In the genomic region with DNA sequence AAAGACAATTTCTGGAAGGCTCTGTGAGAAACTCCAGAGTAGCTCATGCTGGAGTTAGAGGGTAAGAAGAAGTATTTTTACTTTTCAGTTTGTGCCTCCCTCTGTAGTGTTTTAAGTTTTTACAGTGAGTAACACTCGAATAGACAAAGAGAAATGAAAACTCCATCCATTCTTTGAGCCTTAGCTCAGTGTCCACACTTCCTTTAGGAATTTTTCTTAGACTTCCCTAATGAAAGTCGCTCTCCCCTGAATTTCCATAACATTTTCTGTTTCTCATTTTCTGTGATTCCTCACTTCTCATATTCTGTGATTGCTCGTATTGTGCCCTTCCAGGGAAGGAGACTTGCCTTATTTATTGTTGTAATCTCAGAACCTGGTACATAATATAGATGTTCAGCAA, we compare ENCODE assay signal across 11 cellular contexts. TPM values are rescaled to one million over a fixed set of nuclear protein-coding genes. Genes with fewer than 3 reads are reported as not detected.
DNase-seq lines count a peak whose midpoint lies in the region; ATAC-seq and TF ChIP-seq lines count a peak whose summit lies in the region.
"Had no signal": no experiment of that assay in that cellular context is flagged by ENCODE, and none has a peak within 500 bp of the region (broad histone marks: within the 10 kb centered on the region; RNA-seq: fewer than 3 reads in every experiment).

No MANE protein-coding gene starts in this region.

- H3K4me3 Mint-ChIP-seq in endodermal cell (no peak overlapping the region), osteocyte (ENCODE audit: unreplicated experiment) (peak overlapping the region; percentile 95)

- H4K20me1 ChIP-seq in PC-9 (ENCODE audit: insufficient read depth): no peaks in the 10 kb centered on the region

- peak overlapping the region; percentile 97 for H3K4me2 ChIP-seq in PC-9

- no peak overlapping the region for H3K9ac ChIP-seq in endodermal cell (ENCODE audit: extremely low read depth, low read length, poor library complexity, severe bottlenecking)

- no peaks in the 10 kb centered on the region for H3K36me3 ChIP-seq in PC-9 (ENCODE audit: low read depth)
- peaks cover 25% of the 10 kb centered on the region for H3K36me3 ChIP-seq in endodermal cell (ENCODE audit: control insufficient read depth, insufficient read depth, low read length)

- H3K4me3 ChIP-seq in PC-9: no peak overlapping the region
- peak overlapping the region; percentile 94 for H3K4me3 ChIP-seq in endodermal cell (ENCODE audit: low read length)

- WGBS in endodermal cell (ENCODE audit: insufficient coverage in 1 of 2, insufficient read length in 1 of 2), 2 experiments: 79 to 90% methylated on average over 2 to 3 of the region's 3 CpGs

- peaks cover 25% of the 10 kb centered on the region for H3K4me1 Mint-ChIP-seq in endodermal cell
- peaks cover 36% of the 10 kb centered on the region for H3K4me1 Mint-ChIP-seq in osteocyte (ENCODE audit: unreplicated experiment)

- H3K27me3 ChIP-seq in PC-9 (ENCODE audit: insufficient read depth, low read depth): no peaks in the 10 kb centered on the region
- H3K27me3 ChIP-seq in endodermal cell (ENCODE audit: control insufficient read depth, insufficient read depth, low read length, poor library complexity, severe bottlenecking): no peaks in the 10 kb centered on the region
- H3K27me3 ChIP-seq: MG63 had no signal

- H3K4me1 ChIP-seq in PC-9 (replicated peaks; ENCODE audit: insufficient read depth): peaks cover 25% of the 10 kb centered on the region
- H3K4me1 ChIP-seq in endodermal cell (ENCODE audit: control insufficient read depth, insufficient read depth, low read length): peaks cover 3% of the 10 kb centered on the region

- DNase-seq in EH (ENCODE audit: low read depth) (peak; percentile 44), PC-9 (no peak), endodermal cell (no peak), osteocyte (ENCODE audit: extremely low spot score, unreplicated experiment) (no peak), Right ventricle myocardium superior (no peak), GF-D8 (lab: John Stamatoyannopoulos, UW) (no peak), GM20000 (ENCODE audit: low spot score) (no peak)
- DNase-seq: MG63, NCI-H82, WERI-Rb-1 had no signal

- CTCF ChIA-PET in PC-9 (lab: Charles Lee): no interaction called here

- H3K9me3 Mint-ChIP-seq in endodermal cell (peaks cover 5% of the 10 kb centered on the region), osteocyte (ENCODE audit: unreplicated experiment) (no peaks in the 10 kb centered on the region)

- H3K9me2 ChIP-seq in PC-9 (ENCODE audit: insufficient read depth): no peaks in the 10 kb centered on the region

- no peak overlapping the region for H2AFZ ChIP-seq in PC-9

- H3K27ac ChIP-seq in PC-9 (no peak overlapping the region), endodermal cell (ENCODE audit: low read depth, low read length) (no peak overlapping the region)
- H3K27ac ChIP-seq: WERI-Rb-1 had no signal

- POLR2A ChIA-PET in PC-9 (lab: Charles Lee; ENCODE audit: unreplicated experiment): no interaction called here

- H3K27me3 Mint-ChIP-seq in endodermal cell (ENCODE audit: insufficient read depth) (no peaks in the 10 kb centered on the region), osteocyte (ENCODE audit: unreplicated experiment) (no peaks in the 10 kb centered on the region)

- no peak overlapping the region for H3K27ac Mint-ChIP-seq in endodermal cell
- H3K27ac Mint-ChIP-seq in osteocyte (ENCODE audit: unreplicated experiment): peak overlapping the region; percentile 100

- intact Hi-C loops in PC-9 (cut with micrococcal nuclease; ENCODE audit: unreplicated experiment) (loop anchor here (2.0 kb wide), 1 partner anchor 24 kb away; no protein-coding TSS in a partner anchor), Right ventricle myocardium superior (cut with DNase I) (loop anchor here (5.0 to 10.0 kb wide), 2 partner anchors 48 to 64 kb away; a partner anchor contains a TSS)

- no peak for TF ChIP-seq CTCF in PC-9 (conservative IDR thresholded peaks at IDR 0.05)
- no peak for TF ChIP-seq CTCF in endodermal cell (conservative IDR thresholded peaks at IDR 0.05)
- TF ChIP-seq CTCF in osteocyte (IDR thresholded peaks at IDR 0.05): no peak
- no peak for TF ChIP-seq CTCF in GM20000 (IDR thresholded peaks at IDR 0.05; ENCODE audit: extremely low read depth, missing control alignments)

- H3K79me2 ChIP-seq in PC-9 (ENCODE audit: low read depth): peaks cover 31% of the 10 kb centered on the region

- peaks cover 9% of the 10 kb centered on the region; the same call in 1 of the 2 replicates for H3F3A ChIP-seq in PC-9 (ENCODE audit: insufficient read depth, low read depth)

- no peak for ATAC-seq in GM18858 (IDR thresholded peaks at IDR 0.05; ENCODE audit: unreplicated experiment)
- ATAC-seq in Right ventricle myocardium superior (ENCODE audit: poor library complexity): no peak

- H3K9me3 ChIP-seq in PC-9 (ENCODE audit: insufficient read depth, low read depth) (no peaks in the 10 kb centered on the region), endodermal cell (ENCODE audit: control insufficient read depth, low read length) (no peaks in the 10 kb centered on the region)
- H3K9me3 ChIP-seq: MG63 had no signal

- H3K36me3 Mint-ChIP-seq in endodermal cell (ENCODE audit: low read depth) (peaks cover 13% of the 10 kb centered on the region), osteocyte (ENCODE audit: unreplicated experiment) (peaks cover 7% of the 10 kb centered on the region)

- no TSS peak for BruUV-seq in PC-9 (replicated peaks; lab: Mats Ljungman, UMichigan)

RNA-seq across cellular contexts. Expression of a gene that starts 2.1 kb away (rescaled TPM):
- total RNA-seq in PC-9 (2021) (22.7 and 29.4 TPM in 2 replicates), endodermal cell (10 to 100 TPM; 43.3 to 46.8 TPM), osteocyte (48.8 and 49.7 TPM in 2 replicates), Right ventricle myocardium superior (21.9 TPM)
- 48.4 TPM for polyA plus RNA-seq in endodermal cell (2013, experiment 1 of 2)
- 46.7 TPM for polyA plus RNA-seq in endodermal cell (2013, experiment 2 of 2)

RNA-seq across cellular contexts. Expression of a gene that starts 45.5 kb away (rescaled TPM):
- total RNA-seq in PC-9 (2021): 40.9 and 42.2 TPM in 2 replicates
- total RNA-seq in endodermal cell: under 1 TPM in 1 of 2 donors, not detected in 1; 0.24 TPM
- polyA plus RNA-seq in endodermal cell (2013, experiment 1 of 2): 0.93 TPM
- 0.58 TPM for polyA plus RNA-seq in endodermal cell (2013, experiment 2 of 2)
- 21.6 and 22.6 TPM in 2 replicates for total RNA-seq in osteocyte
- 18.5 TPM for total RNA-seq in Right ventricle myocardium superior

Comparison
In these comparisons a context has a peak if more than half of its experiments do, and no peak if none do; other contexts are left out.
1. RNA of a gene that starts 45.5 kb away (total RNA-seq): 40.9 to 42.2 TPM in PC-9, 21.6 to 22.6 TPM in osteocyte and 18.5 TPM in Right ventricle myocardium superior (single experiment); 0.24 TPM in endodermal cell; every median in the first group is over 10 times any median in the second.